11 cellular contexts compared by ENCODE assay signal in the genomic region with DNA sequence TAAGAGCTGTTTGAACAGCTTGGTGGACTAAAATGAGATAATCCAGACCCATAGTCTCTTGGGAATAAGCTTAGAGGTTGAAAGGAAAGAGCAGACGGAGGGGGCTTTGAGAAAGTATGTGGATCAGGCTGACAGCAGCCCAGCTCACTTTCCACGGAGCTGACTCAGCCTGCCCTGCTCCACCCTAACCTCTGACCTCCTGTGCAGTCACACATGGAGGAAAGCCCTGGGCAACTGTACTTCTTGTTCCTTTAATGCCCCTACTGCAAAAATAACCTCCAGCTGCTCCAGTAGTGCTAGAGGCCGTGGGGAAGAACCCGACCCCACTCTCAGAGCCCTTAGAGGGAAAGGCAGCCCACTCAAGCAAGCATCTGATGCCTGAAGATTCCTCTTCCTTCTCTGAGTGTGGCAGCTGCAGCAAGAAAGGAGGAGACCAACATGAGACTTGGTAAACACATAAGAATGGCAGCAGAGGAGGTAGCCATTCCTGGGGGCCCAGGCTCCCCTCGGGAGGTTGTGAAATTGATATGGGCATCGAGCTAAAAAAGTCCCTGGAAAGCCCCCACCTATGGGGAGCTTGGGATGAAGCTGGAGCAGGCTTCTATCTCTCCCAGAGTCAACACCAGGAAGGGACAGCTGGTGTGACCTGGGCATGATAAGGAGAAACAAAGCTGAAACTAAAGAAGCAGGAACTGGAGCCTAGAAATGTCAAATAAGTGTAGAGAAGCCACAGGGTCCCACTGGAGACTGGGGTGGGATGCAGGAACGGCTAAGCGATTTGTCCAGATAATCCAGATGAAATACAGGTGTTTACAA.
DNase-seq lines count a peak whose midpoint lies in the region; ATAC-seq and TF ChIP-seq lines count a peak whose summit lies in the region.
"Had no signal": no experiment of that assay in that cellular context is flagged by ENCODE, and none has a peak within 500 bp of the region (broad histone marks: within the 10 kb centered on the region; RNA-seq: fewer than 3 reads in every experiment).

No MANE protein-coding gene starts in this region.

- H3K4me3 ChIP-seq in esophagus squamous epithelium (no peak overlapping the region), trophoblast cell (ENCODE audit: low read depth, low read length) (no peak overlapping the region)

- H3K27ac ChIP-seq in esophagus squamous epithelium (peak overlapping the region in 3 of 4 donors; percentile 41 to 52 (median 51)), trophoblast cell (ENCODE audit: low read depth, low read length) (peak overlapping the region; percentile 95)

- ATAC-seq in HG03097 (IDR thresholded peaks at IDR 0.05; ENCODE audit: low FRiP score, unreplicated experiment) (no peak), HG03378 (IDR thresholded peaks at IDR 0.05; ENCODE audit: unreplicated experiment) (no peak)
- ATAC-seq: T-helper 17 cell had no signal

- peak overlapping the region; percentile 87 for H3K4ac ChIP-seq in trophoblast cell (ENCODE audit: low read depth, low read length)

- peaks cover 52% of the 10 kb centered on the region for H3K79me1 ChIP-seq in trophoblast cell (ENCODE audit: low read length)

- in situ Hi-C loops in KBM-7 (cut with MboI; ENCODE audit: low pct_unique_long_range_greater_than_20kb, low sequenced_read_pairs) = no loop called here

- peak; percentile 67 for DNase-seq in D341Med (ENCODE audit: low spot score)
- peak; percentile 71 for DNase-seq in NCI-H69 (lab: John Stamatoyannopoulos, UW)
- no peak for DNase-seq in esophagus squamous epithelium (lab: John Stamatoyannopoulos, UW)
- no peak for DNase-seq in trophoblast cell
- DNase-seq in KBM-7 = no peak
- no peak for DNase-seq in effector CD4-positive, alpha-beta T cell
- DNase-seq: GF-D8; stimulated activated CD4-positive, alpha-beta T cell treated with anti-CD3 and anti-CD28 coated beads, Interleukin-1b, Interleukin-23, amount 100 ng/mL, for 48 hours; T-helper 17 cell had no signal

- peak overlapping the region; percentile 98 for H2BK5ac ChIP-seq in trophoblast cell (ENCODE audit: low read depth, low read length, poor library complexity)

- no peak for TF ChIP-seq CTCF in esophagus squamous epithelium (IDR thresholded peaks at IDR 0.05)

- peaks cover 12% of the 10 kb centered on the region for H3K79me2 ChIP-seq in trophoblast cell (ENCODE audit: control insufficient read depth, insufficient read depth, low read length, poor library complexity)

- intact Hi-C loops in esophagus squamous epithelium (cut with DNase I) = no loop called here

- 52 to 60% methylated on average over 6 to 7 of the region's 8 CpGs for WGBS in esophagus squamous epithelium, 2 donors
- WGBS in trophoblast cell (ENCODE audit: extremely low coverage, insufficient coverage, insufficient read length) = no CpG with 5 or more reads among the region's 8 CpGs

- peak overlapping the region; percentile 13 for H3K4me2 ChIP-seq in trophoblast cell (ENCODE audit: low read length)

- H4K8ac ChIP-seq in trophoblast cell (ENCODE audit: low read depth, low read length) = peak overlapping the region; percentile 93

- H3K36me3 ChIP-seq in esophagus squamous epithelium = no peaks in the 10 kb centered on the region
- no peaks in the 10 kb centered on the region for H3K36me3 ChIP-seq in trophoblast cell (ENCODE audit: control insufficient read depth in 1 of 2, insufficient read depth in 2 of 2, low read length in 2 of 2)

- no peak overlapping the region for H3K23ac ChIP-seq in trophoblast cell (ENCODE audit: low read length)

- H2AK5ac ChIP-seq in trophoblast cell (ENCODE audit: low read length) = peak overlapping the region; percentile 88

- H4K12ac ChIP-seq in trophoblast cell (ENCODE audit: low read depth, low read length) = peak overlapping the region; percentile 76

- H3K27me3 ChIP-seq in esophagus squamous epithelium = no peaks in the 10 kb centered on the region
- no peaks in the 10 kb centered on the region for H3K27me3 ChIP-seq in trophoblast cell (ENCODE audit: insufficient read depth, low read length)

- peaks cover 3 to 56% (median 38%) of the 10 kb centered on the region in 3 donors for H3K4me1 ChIP-seq in esophagus squamous epithelium
- peaks cover 35 to 39% of the 10 kb centered on the region in 2 experiments for H3K4me1 ChIP-seq in trophoblast cell (ENCODE audit: control insufficient read depth in 1 of 2, insufficient read depth in 2 of 2, low read length in 2 of 2)

- H2BK12ac ChIP-seq in trophoblast cell (ENCODE audit: low read length) = peak overlapping the region; percentile 93

- peak overlapping the region; percentile 99 for H4K91ac ChIP-seq in trophoblast cell (ENCODE audit: low read depth, low read length)

- no peak overlapping the region for H3K9ac ChIP-seq in trophoblast cell (ENCODE audit: low read length)

- no peak for TF ChIP-seq POLR2A in esophagus squamous epithelium (IDR thresholded peaks at IDR 0.05)

- peak overlapping the region; percentile 93 for H3K14ac ChIP-seq in trophoblast cell (ENCODE audit: low read length)

- H3K9me3 ChIP-seq in esophagus squamous epithelium (no peaks in the 10 kb centered on the region), trophoblast cell (ENCODE audit: insufficient read depth, low read depth, low read length) (no peaks in the 10 kb centered on the region)

- peak overlapping the region; percentile 61 for H2AFZ ChIP-seq in trophoblast cell (ENCODE audit: insufficient read depth, low read length, poor library complexity)

- H3K18ac ChIP-seq in trophoblast cell (ENCODE audit: low read length) = peak overlapping the region; percentile 81

- H2BK120ac ChIP-seq in trophoblast cell (ENCODE audit: insufficient read depth, low read length, poor library complexity) = peak overlapping the region; percentile 92

Comparison
In these comparisons a context has a peak if more than half of its experiments do, and no peak if none do; other contexts are left out.
1. DNase-seq: peak in D341Med (single experiment) and NCI-H69 (single experiment); none in esophagus squamous epithelium (single experiment), trophoblast cell (0 of 2), KBM-7 (single experiment) and effector CD4-positive, alpha-beta T cell (single experiment).